8 cellular contexts compared by ENCODE assay signal in genomic region chr17:82963104-82963950, GRCh38.
A peak's percentile ranks its signal among the peaks of the same experiment; 100 is the strongest.
DNase-seq lines count a peak whose midpoint lies in the region; ATAC-seq and TF ChIP-seq lines count a peak whose summit lies in the region.

No MANE protein-coding gene starts in this region.

- H3K9me3 Mint-ChIP-seq in Caco-2 (ENCODE audit: unreplicated experiment): no peaks in the 10 kb centered on the region
- peaks cover 3% of the 10 kb centered on the region for H3K9me3 Mint-ChIP-seq in natural killer cell treated with Interleukin-12 subunit alpha and Interleukin-12 subunit beta and Interleukin-15 and Interleukin-18, amount 100 ng/mL, for 72 hours

- ATAC-seq in gastroesophageal sphincter (peak; percentile 90), HG03175 (IDR thresholded peaks at IDR 0.05; ENCODE audit: unreplicated experiment) (no peak)
- ATAC-seq in natural killer cell treated with Interleukin-12 subunit alpha and Interleukin-12 subunit beta and Interleukin-15 and Interleukin-18, amount 100 ng/mL, for 72 hours: peak; percentile 58 to 74

- peaks cover 4% of the 10 kb centered on the region for H3K36me3 ChIP-seq in Caco-2 (ENCODE audit: control insufficient read depth, insufficient read depth, low read length)
- H3K36me3 ChIP-seq in gastroesophageal sphincter: no peaks in the 10 kb centered on the region

- no peaks in the 10 kb centered on the region for H3K4me1 Mint-ChIP-seq in Caco-2 (ENCODE audit: low read depth, unreplicated experiment)
- H3K4me1 Mint-ChIP-seq in natural killer cell treated with Interleukin-12 subunit alpha and Interleukin-12 subunit beta and Interleukin-15 and Interleukin-18, amount 100 ng/mL, for 72 hours (ENCODE audit: low read depth in 2 of 2): peaks cover 5 to 8% of the 10 kb centered on the region in 2 donors

- peak in 1 of 2 experiments; percentile 24 for DNase-seq in Caco-2
- peak; percentile 83 to 84 for DNase-seq in Kasumi-1 (lab: John Stamatoyannopoulos, UW)
- DNase-seq in activated T-cell treated with anti-CD3 and anti-CD28 coated beads for 48 hours (ENCODE audit: low read depth): peak; percentile 21
- no peak for DNase-seq in natural killer cell treated with Interleukin-12 subunit alpha and Interleukin-12 subunit beta and Interleukin-15 and Interleukin-18, amount 100 ng/mL, for 72 hours (ENCODE audit: low spot score)
- DNase-seq in NCI-H345 treated with DMSO at 0.1 percent for 48 hours (lab: John Stamatoyannopoulos, UW; ENCODE audit: unreplicated experiment): no peak
- no peak for DNase-seq in NK-92 treated with Interleukin-12 subunit alpha and Interleukin-12 subunit beta, amount 100 ng/mL, for 24 hours (lab: John Stamatoyannopoulos, UW)

- peak; percentile 10 to 12 for TF ChIP-seq CTCF in Caco-2 (IDR thresholded peaks at IDR 0.05; ENCODE audit: insufficient read depth in 1 of 2, low read depth in 1 of 2, low read length in 1 of 2, severe bottlenecking in 1 of 2, unreplicated experiment in 1 of 2)
- peak in 3 of 4 experiments; percentile 76 to 85 (median 78) for TF ChIP-seq CTCF in gastroesophageal sphincter (IDR thresholded peaks at IDR 0.05)

- H3K4me3 ChIP-seq in Caco-2 (ENCODE audit: low read depth, low read length) (no peak overlapping the region), gastroesophageal sphincter (peak overlapping the region in 1 of 2 donors; percentile 24)

- peaks cover 8% of the 10 kb centered on the region for H3K36me3 Mint-ChIP-seq in Caco-2 (ENCODE audit: insufficient read depth, unreplicated experiment)
- no peaks in the 10 kb centered on the region for H3K36me3 Mint-ChIP-seq in natural killer cell treated with Interleukin-12 subunit alpha and Interleukin-12 subunit beta and Interleukin-15 and Interleukin-18, amount 100 ng/mL, for 72 hours

- no peaks in the 10 kb centered on the region for H3K4me1 ChIP-seq in Caco-2
- H3K4me1 ChIP-seq in gastroesophageal sphincter: peaks cover 0 to 12% (median 9%) of the 10 kb centered on the region in 3 donors

- H3K4me3 Mint-ChIP-seq in Caco-2 (ENCODE audit: unreplicated experiment): no peak overlapping the region
- H3K4me3 Mint-ChIP-seq in natural killer cell treated with Interleukin-12 subunit alpha and Interleukin-12 subunit beta and Interleukin-15 and Interleukin-18, amount 100 ng/mL, for 72 hours: no peak overlapping the region

- TF ChIP-seq POLR2A in gastroesophageal sphincter (IDR thresholded peaks at IDR 0.05): no peak

- no TSS peak for BruUV-seq in Caco-2 (replicated peaks; lab: Mats Ljungman, UMichigan)

- no peaks in the 10 kb centered on the region for H3K27me3 ChIP-seq in Caco-2 (replicated peaks; ENCODE audit: control insufficient read depth, insufficient read depth, low read length)
- H3K27me3 ChIP-seq in gastroesophageal sphincter: no peaks in the 10 kb centered on the region

- no peak for TF ChIP-seq EP300 in gastroesophageal sphincter (IDR thresholded peaks at IDR 0.05)

- POLR2A ChIA-PET in Caco-2 (lab: Charles Lee): no interaction called here

- H3K27ac ChIP-seq in gastroesophageal sphincter: peak overlapping the region in 2 of 4 donors; percentile 15 to 69

- intact Hi-C loops in Caco-2 (cut with micrococcal nuclease; ENCODE audit: unreplicated experiment): no loop called here

- no peak overlapping the region for H3K27ac Mint-ChIP-seq in Caco-2 (ENCODE audit: unreplicated experiment)
- no peak overlapping the region for H3K27ac Mint-ChIP-seq in natural killer cell treated with Interleukin-12 subunit alpha and Interleukin-12 subunit beta and Interleukin-15 and Interleukin-18, amount 100 ng/mL, for 72 hours

- CTCF ChIA-PET in Caco-2 (lab: Charles Lee): no interaction called here

- H3K9me3 ChIP-seq in Caco-2 (no peaks in the 10 kb centered on the region), gastroesophageal sphincter (no peaks in the 10 kb centered on the region)

- 31 to 87% methylated on average over 3 to 9 of the region's 25 CpGs for WGBS in gastroesophageal sphincter (ENCODE audit: low coverage in 1 of 2), 2 donors

- no peaks in the 10 kb centered on the region for H3K27me3 Mint-ChIP-seq in Caco-2 (ENCODE audit: insufficient read depth, unreplicated experiment)
- no peaks in the 10 kb centered on the region for H3K27me3 Mint-ChIP-seq in natural killer cell treated with Interleukin-12 subunit alpha and Interleukin-12 subunit beta and Interleukin-15 and Interleukin-18, amount 100 ng/mL, for 72 hours

Comparison
In these comparisons a context has a peak if more than half of its experiments do, and no peak if none do; other contexts are left out.
1. DNase-seq: peak in Kasumi-1 (2 of 2) and activated T-cell treated with anti-CD3 and anti-CD28 coated beads for 48 hours (single experiment); none in natural killer cell treated with Interleukin-12 subunit alpha and Interleukin-12 subunit beta and Interleukin-15 and Interleukin-18, amount 100 ng/mL, for 72 hours (single experiment), NCI-H345 treated with DMSO at 0.1 percent for 48 hours (single experiment) and NK-92 treated with Interleukin-12 subunit alpha and Interleukin-12 subunit beta, amount 100 ng/mL, for 24 hours (single experiment).